ENCODE assay signal across 21 cellular contexts in genomic region chr3:119130291-119130690, GRCh38. TPM values are rescaled to one million over a fixed set of nuclear protein-coding genes. Genes with fewer than 3 reads are reported as not detected.
"Had no signal": no experiment of that assay in that cellular context is flagged by ENCODE, and none has a peak within 500 bp of the region (broad histone marks: within the 10 kb centered on the region; RNA-seq: fewer than 3 reads in every experiment).

No MANE protein-coding gene starts in this region.

RNA-seq across cellular contexts. Expression of gene TEX55, which starts 15.7 kb away (rescaled TPM):
- total RNA-seq: activated B cell treated with CpG ODN at 0.5 μM for 24 hours; activated CD4-positive, alpha-beta memory T cell treated with anti-CD3 and anti-CD28 coated beads for 36 hours; activated CD4-positive, alpha-beta T cell treated with anti-CD3 and anti-CD28 coated beads, Interleukin-2, amount 10 ng/mL, durations not matched to agents 24 days and 14 days; activated CD8-positive, alpha-beta memory T cell treated with anti-CD3 and anti-CD28 coated beads for 36 hours; activated CD8-positive, alpha-beta T cell treated with anti-CD3 and anti-CD28 coated beads for 36 hours; activated naive CD4-positive, alpha-beta T cell treated with anti-CD3 and anti-CD28 coated beads for 36 hours; activated naive CD4-positive, alpha-beta T cell treated with anti-CD3 and anti-CD28 coated beads, Interleukin-2, amount 50 U/mL, for 72 hours; activated naive CD8-positive, alpha-beta T cell treated with anti-CD3 and anti-CD28 coated beads for 36 hours; activated T-cell treated with anti-CD3 and anti-CD28 coated beads, Interleukin-2, amount 50 U/mL, for 4 hours; activated T-cell treated with anti-CD3 and anti-CD28 coated beads, Interleukin-2, amount 50 U/mL, for 72 hours; activated T-helper 1 cell treated with anti-CD3 and anti-CD28 coated beads, Interleukin-12 subunit alpha, Interleukin-12 subunit beta, Interleukin-2, Interleukin-4 antibody, amounts not matched to agents 30 ng/mL and 10 ng/mL and 1 ng/mL, durations not matched to agents 14 hours and 24 hours and 36 hours; activated T-helper 17 cell treated with anti-CD3 and anti-CD28 coated beads, Interleukin-2, amount 50 U/mL, for 72 hours; adrenal gland; ascending aorta; bronchial epithelial cell; cardiac muscle cell; chondrocyte; T-cell; T-helper 1 cell treated with Interleukin-12 subunit alpha and Interleukin-12 subunit beta and Interleukin-4 antibody, amounts not matched to agents 30 ng/mL and 1 ng/mL, for 36 hours; T-helper 17 cell; T-helper 2 cell treated with Interferon-gamma antibody and Interleukin-4, amounts not matched to agents 100 ng/mL and 5 ng/mL, for 36 hours had no signal
- polyA plus RNA-seq: adrenal gland, cardiac muscle cell had no signal

RNA-seq across cellular contexts. Expression of gene UPK1B, which starts 43.1 kb away (rescaled TPM):
- total RNA-seq: activated B cell treated with CpG ODN at 0.5 μM for 24 hours; activated CD4-positive, alpha-beta memory T cell treated with anti-CD3 and anti-CD28 coated beads for 36 hours; activated CD4-positive, alpha-beta T cell treated with anti-CD3 and anti-CD28 coated beads, Interleukin-2, amount 10 ng/mL, durations not matched to agents 24 days and 14 days; activated CD8-positive, alpha-beta memory T cell treated with anti-CD3 and anti-CD28 coated beads for 36 hours; activated CD8-positive, alpha-beta T cell treated with anti-CD3 and anti-CD28 coated beads for 36 hours; activated naive CD8-positive, alpha-beta T cell treated with anti-CD3 and anti-CD28 coated beads for 36 hours; activated T-cell treated with anti-CD3 and anti-CD28 coated beads, Interleukin-2, amount 50 U/mL, for 4 hours; activated T-cell treated with anti-CD3 and anti-CD28 coated beads, Interleukin-2, amount 50 U/mL, for 72 hours; activated T-helper 1 cell treated with anti-CD3 and anti-CD28 coated beads, Interleukin-12 subunit alpha, Interleukin-12 subunit beta, Interleukin-2, Interleukin-4 antibody, amounts not matched to agents 30 ng/mL and 10 ng/mL and 1 ng/mL, durations not matched to agents 14 hours and 24 hours and 36 hours; adrenal gland; ascending aorta; cardiac muscle cell; chondrocyte; T-cell; T-helper 1 cell treated with Interleukin-12 subunit alpha and Interleukin-12 subunit beta and Interleukin-4 antibody, amounts not matched to agents 30 ng/mL and 1 ng/mL, for 36 hours; T-helper 17 cell; T-helper 2 cell treated with Interferon-gamma antibody and Interleukin-4, amounts not matched to agents 100 ng/mL and 5 ng/mL, for 36 hours had no signal
